9 cellular contexts compared by ENCODE assay signal in the genomic region with DNA sequence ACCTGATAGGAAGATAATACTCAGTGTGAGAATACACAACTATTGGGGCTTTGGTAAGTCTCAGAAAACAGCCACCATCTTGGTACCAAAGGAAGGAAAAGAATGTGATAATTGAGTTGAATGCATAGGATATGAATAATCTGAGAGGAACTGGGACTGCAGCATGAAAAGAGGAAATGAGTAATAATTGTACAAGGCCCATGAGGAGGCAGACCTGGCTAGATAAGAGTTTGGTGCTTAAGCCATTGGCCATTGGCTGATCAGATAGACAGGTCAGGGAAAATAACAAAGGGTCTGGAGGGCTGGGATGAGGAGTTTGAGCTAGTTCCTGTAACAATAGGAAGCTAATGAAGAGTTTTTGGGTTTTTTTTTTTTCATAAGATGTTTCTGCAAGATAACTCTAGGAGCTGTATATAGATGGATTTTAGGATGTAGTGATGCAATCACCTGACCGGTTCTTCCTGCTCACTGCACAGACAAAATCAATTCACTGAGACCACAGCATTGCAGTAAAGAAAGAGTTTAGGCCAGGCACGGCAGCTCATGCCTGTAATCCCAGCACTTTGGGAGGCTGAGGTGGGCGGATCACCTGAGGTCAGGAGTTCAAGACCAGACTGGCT. TPM values are rescaled to one million over a fixed set of nuclear protein-coding genes. Genes with fewer than 3 reads are reported as not detected.
DNase-seq lines count a peak whose midpoint lies in the region; ATAC-seq, FAIRE-seq and TF ChIP-seq lines count a peak whose summit lies in the region.
"Had no signal": no experiment of that assay in that cellular context is flagged by ENCODE, and none has a peak within 500 bp of the region (broad histone marks: within the 10 kb centered on the region; RNA-seq: fewer than 3 reads in every experiment).

No MANE protein-coding gene starts in this region.

- H3K27me3 Mint-ChIP-seq in CD4-positive, alpha-beta T cell = no peaks in the 10 kb centered on the region
- no peaks in the 10 kb centered on the region for H3K27me3 Mint-ChIP-seq in activated naive CD8-positive, alpha-beta T cell treated with anti-CD3 and anti-CD28 coated beads for 36 hours

- H3K27me3 ChIP-seq in CD4-positive, alpha-beta T cell (ENCODE audit: control insufficient read depth, insufficient read depth, low read length) = no peaks in the 10 kb centered on the region
- H3K27me3 ChIP-seq in ascending aorta = no peaks in the 10 kb centered on the region

- peak overlapping the region; percentile 18 for H3K4me3 Mint-ChIP-seq in CD4-positive, alpha-beta T cell
- no peak overlapping the region for H3K4me3 Mint-ChIP-seq in activated naive CD8-positive, alpha-beta T cell treated with anti-CD3 and anti-CD28 coated beads for 36 hours

- H3K4me3 ChIP-seq in ascending aorta (no peak overlapping the region), kidney (ENCODE audit: low read length in 2 of 2) (no peak overlapping the region)

- H3K27ac ChIP-seq in CD4-positive, alpha-beta T cell (ENCODE audit: low read depth, low read length) = no peak overlapping the region
- no peak overlapping the region for H3K27ac ChIP-seq in ascending aorta
- no peak overlapping the region for H3K27ac ChIP-seq in kidney (ENCODE audit: low read depth in 2 of 2, low read length in 2 of 2)

- H3K36me3 Mint-ChIP-seq in CD4-positive, alpha-beta T cell (ENCODE audit: low read depth) = peaks cover under 1% of the 10 kb centered on the region
- no peaks in the 10 kb centered on the region for H3K36me3 Mint-ChIP-seq in activated naive CD8-positive, alpha-beta T cell treated with anti-CD3 and anti-CD28 coated beads for 36 hours

- intact Hi-C loops in CD4-positive, alpha-beta T cell (cut with DNase I, micrococcal nuclease) = no loop called here
- intact Hi-C loops in ascending aorta (cut with DNase I) = no loop called here
- intact Hi-C loops in kidney (cut with DNase I) = no loop called here

- H3K27ac Mint-ChIP-seq in CD4-positive, alpha-beta T cell = no peak overlapping the region
- H3K27ac Mint-ChIP-seq in activated naive CD8-positive, alpha-beta T cell treated with anti-CD3 and anti-CD28 coated beads for 36 hours = peak overlapping the region; percentile 72

- H3K36me3 ChIP-seq in ascending aorta (no peaks in the 10 kb centered on the region), kidney (ENCODE audit: control insufficient read depth in 1 of 2, insufficient read depth in 2 of 2, low read length in 2 of 2) (no peaks in the 10 kb centered on the region)

- TF ChIP-seq CTCF in CD4-positive, alpha-beta T cell (IDR thresholded peaks at IDR 0.05) = no peak
- TF ChIP-seq CTCF in ascending aorta (IDR thresholded peaks at IDR 0.05) = no peak
- TF ChIP-seq CTCF in kidney (IDR thresholded peaks at IDR 0.05; ENCODE audit: borderline replicate concordance, extremely low read depth, insufficient read depth) = no peak

- H3K9ac ChIP-seq in kidney (ENCODE audit: low read length in 2 of 2) = no peak overlapping the region

- POLR2A ChIA-PET in CD4-positive, alpha-beta T cell (lab: Charles Lee) = no interaction called here

- H3K4me1 ChIP-seq in ascending aorta = no peaks in the 10 kb centered on the region
- no peaks in the 10 kb centered on the region for H3K4me1 ChIP-seq in kidney (ENCODE audit: control insufficient read depth in 1 of 2, insufficient read depth in 1 of 2, low read depth in 1 of 2, low read length in 2 of 2)

- no peak for FAIRE-seq in kidney (lab: Jason Lieb, UNC)

- DNase-seq in CD4-positive, alpha-beta T cell = no peak
- DNase-seq in activated naive CD8-positive, alpha-beta T cell treated with anti-CD3 and anti-CD28 coated beads for 36 hours = no peak
- no peak for DNase-seq in ascending aorta (ENCODE audit: low spot score in 2 of 2)
- no peak for DNase-seq in kidney
- DNase-seq in NCI-H524 treated with DMSO at 0.1 percent for 48 hours (lab: John Stamatoyannopoulos, UW) = no peak
- DNase-seq in NCI-H2081 treated with DMSO at 0.1 percent for 48 hours (lab: John Stamatoyannopoulos, UW) = no peak
- DNase-seq: right cardiac atrium had no signal

- CTCF ChIA-PET in CD4-positive, alpha-beta T cell (lab: Charles Lee) = no interaction called here

- no peaks in the 10 kb centered on the region for H3K9me3 Mint-ChIP-seq in CD4-positive, alpha-beta T cell
- no peaks in the 10 kb centered on the region for H3K9me3 Mint-ChIP-seq in activated naive CD8-positive, alpha-beta T cell treated with anti-CD3 and anti-CD28 coated beads for 36 hours

- no peaks in the 10 kb centered on the region for H3K9me3 ChIP-seq in CD4-positive, alpha-beta T cell (ENCODE audit: control insufficient read depth, low read length)
- no peaks in the 10 kb centered on the region for H3K9me3 ChIP-seq in ascending aorta
- no peaks in the 10 kb centered on the region for H3K9me3 ChIP-seq in kidney (ENCODE audit: control insufficient read depth in 1 of 2, low read length in 2 of 2)

- peaks cover 2% of the 10 kb centered on the region for H3K4me1 Mint-ChIP-seq in CD4-positive, alpha-beta T cell (ENCODE audit: low read depth)
- H3K4me1 Mint-ChIP-seq in activated naive CD8-positive, alpha-beta T cell treated with anti-CD3 and anti-CD28 coated beads for 36 hours = peaks cover 10% of the 10 kb centered on the region

- no peak for ATAC-seq in CD4-positive, alpha-beta T cell (ENCODE audit: poor library complexity)
- ATAC-seq in GM19467 (IDR thresholded peaks at IDR 0.05; ENCODE audit: unreplicated experiment) (peak; percentile 54), HG03460 (IDR thresholded peaks at IDR 0.05; ENCODE audit: unreplicated experiment) (peak; percentile 95)
- ATAC-seq: right cardiac atrium had no signal

RNA-seq across cellular contexts. Expression of gene TRMT2B, which starts 5.3 kb away (rescaled TPM):
- 10 to 100 TPM; 27.9 to 28.0 TPM for total RNA-seq in CD4-positive, alpha-beta T cell
- total RNA-seq in activated naive CD8-positive, alpha-beta T cell treated with anti-CD3 and anti-CD28 coated beads for 36 hours = 10 to 100 TPM; 19.7 to 21.2 TPM
- total RNA-seq in ascending aorta (4.5 TPM), kidney (24.8 TPM)
- polyA plus RNA-seq in kidney (ENCODE audit: insufficient read depth, low read depth, low replicate concordance) = 8.6 TPM

RNA-seq across cellular contexts. Expression of gene TMEM35A, which starts 21.5 kb away (rescaled TPM):
- total RNA-seq in CD4-positive, alpha-beta T cell = not detected
- not detected for total RNA-seq in activated naive CD8-positive, alpha-beta T cell treated with anti-CD3 and anti-CD28 coated beads for 36 hours
- total RNA-seq in ascending aorta (not detected), kidney (1.1 TPM)
- 0.75 TPM for polyA plus RNA-seq in kidney (ENCODE audit: insufficient read depth, low read depth, low replicate concordance)

RNA-seq across cellular contexts. Expression of gene CENPI, which starts 40.8 kb away (rescaled TPM):
- total RNA-seq in CD4-positive, alpha-beta T cell = under 1 TPM; 0.28 to 0.49 TPM
- total RNA-seq in activated naive CD8-positive, alpha-beta T cell treated with anti-CD3 and anti-CD28 coated beads for 36 hours = 10 to 100 TPM; 14.4 to 14.7 TPM
- total RNA-seq in ascending aorta (not detected), kidney (0.66 TPM)
- polyA plus RNA-seq in kidney (ENCODE audit: insufficient read depth, low read depth, low replicate concordance) = not detected
